Comparison of ENCODE assay signal across 1 cellular context in the genomic region with DNA sequence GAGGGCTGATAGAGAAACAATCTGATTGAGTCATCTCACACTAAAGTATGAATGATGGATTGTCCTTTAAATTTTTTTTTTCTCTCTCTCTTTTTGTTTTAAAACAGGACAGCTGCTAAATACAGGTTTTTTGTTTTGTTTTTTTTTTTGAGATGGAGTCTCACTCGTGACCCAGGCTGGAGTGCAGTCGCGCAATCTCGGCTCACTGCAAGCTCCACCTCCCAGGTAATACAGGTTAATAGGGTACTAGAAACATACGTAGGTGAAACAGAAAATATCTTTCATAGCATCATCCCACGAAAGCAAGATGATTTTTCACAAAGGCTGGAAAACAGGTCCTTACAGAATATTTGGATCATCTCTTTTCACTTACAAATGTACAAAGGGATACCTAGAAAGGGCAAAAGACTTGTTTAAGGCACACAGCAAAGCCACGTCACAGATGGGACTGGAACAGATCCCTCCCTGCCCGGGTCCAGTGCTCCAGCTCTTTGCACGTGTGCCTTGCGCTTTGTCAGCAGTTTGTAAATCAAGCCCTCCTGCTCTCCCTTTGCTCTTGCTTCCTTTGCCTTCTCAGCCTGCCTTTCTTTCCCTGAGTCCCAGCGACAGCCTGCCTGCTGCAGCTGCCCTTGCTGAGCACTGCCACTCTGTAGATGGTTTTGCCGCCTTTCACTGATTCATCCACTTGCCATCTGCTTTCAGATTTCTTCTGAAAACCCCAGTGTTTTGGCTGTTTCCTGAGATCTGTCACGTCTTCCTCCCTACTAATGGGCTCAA.
TF ChIP-seq lines count a peak whose summit lies in the region.

No MANE protein-coding gene starts in this region.

TF ChIP-seq in IMR-90, 13 proteins besides CTCF, POLR2A, EP300 and RAD21 (continued from another document):
- TF ChIP-seq SMC3 (IDR thresholded peaks at IDR 0.05; ENCODE audit: low read depth, low read length) (no peak), FOS (IDR thresholded peaks at IDR 0.05; ENCODE audit: low read depth, low read length) (no peak), RFX5 (IDR thresholded peaks at IDR 0.05; ENCODE audit: low read depth, low read length) (no peak), RCOR1 (IDR thresholded peaks at IDR 0.05; ENCODE audit: insufficient replicate concordance, low read length) (no peak), BHLHE40 (IDR thresholded peaks at IDR 0.05; ENCODE audit: low read depth, low read length) (no peak), MAZ (IDR thresholded peaks at IDR 0.05; ENCODE audit: borderline replicate concordance, low read depth, low read length) (no peak), NFE2L2 (IDR thresholded peaks at IDR 0.05; ENCODE audit: low read depth, low read length) (no peak), MXI1 (IDR thresholded peaks at IDR 0.05; ENCODE audit: borderline replicate concordance, low read depth, low read length) (no peak), CHD1 (IDR thresholded peaks at IDR 0.05; ENCODE audit: low read depth, low read length) (no peak)
- TF ChIP-seq, protein P1, sequence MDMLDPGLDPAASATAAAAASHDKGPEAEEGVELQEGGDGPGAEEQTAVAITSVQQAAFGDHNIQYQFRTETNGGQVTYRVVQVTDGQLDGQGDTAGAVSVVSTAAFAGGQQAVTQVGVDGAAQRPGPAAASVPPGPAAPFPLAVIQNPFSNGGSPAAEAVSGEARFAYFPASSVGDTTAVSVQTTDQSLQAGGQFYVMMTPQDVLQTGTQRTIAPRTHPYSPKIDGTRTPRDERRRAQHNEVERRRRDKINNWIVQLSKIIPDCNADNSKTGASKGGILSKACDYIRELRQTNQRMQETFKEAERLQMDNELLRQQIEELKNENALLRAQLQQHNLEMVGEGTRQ (IDR thresholded peaks at IDR 0.05; ENCODE audit: low read depth, low read length): no peak
- TF ChIP-seq, protein P2, sequence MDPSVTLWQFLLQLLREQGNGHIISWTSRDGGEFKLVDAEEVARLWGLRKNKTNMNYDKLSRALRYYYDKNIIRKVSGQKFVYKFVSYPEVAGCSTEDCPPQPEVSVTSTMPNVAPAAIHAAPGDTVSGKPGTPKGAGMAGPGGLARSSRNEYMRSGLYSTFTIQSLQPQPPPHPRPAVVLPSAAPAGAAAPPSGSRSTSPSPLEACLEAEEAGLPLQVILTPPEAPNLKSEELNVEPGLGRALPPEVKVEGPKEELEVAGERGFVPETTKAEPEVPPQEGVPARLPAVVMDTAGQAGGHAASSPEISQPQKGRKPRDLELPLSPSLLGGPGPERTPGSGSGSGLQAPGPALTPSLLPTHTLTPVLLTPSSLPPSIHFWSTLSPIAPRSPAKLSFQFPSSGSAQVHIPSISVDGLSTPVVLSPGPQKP (IDR thresholded peaks at IDR 0.05; ENCODE audit: borderline replicate concordance, low read depth, low read length): no peak
